Comparison of ENCODE assay signal across 1 cellular context in genomic region chr10:37076083-37076482, GRCh38. TPM values are rescaled to one million over a fixed set of nuclear protein-coding genes. Genes with fewer than 3 reads are reported as not detected.
"Had no signal": no experiment of that assay in that cellular context is flagged by ENCODE, and none has a peak within 500 bp of the region (broad histone marks: within the 10 kb centered on the region; RNA-seq: fewer than 3 reads in every experiment).

No MANE protein-coding gene starts in this region.

RNA-seq across cellular contexts. Expression of gene ANKRD30A, which starts 49.3 kb away (rescaled TPM):
- total RNA-seq: G401 had no signal
